Comparison of ENCODE assay signal across 8 cellular contexts in genomic region chr14:94036328-94037167, GRCh38. TPM values are rescaled to one million over a fixed set of nuclear protein-coding genes. Genes with fewer than 3 reads are reported as not detected.
DNase-seq lines count a peak whose midpoint lies in the region; ATAC-seq and TF ChIP-seq lines count a peak whose summit lies in the region.

No MANE protein-coding gene starts in this region.

- no peaks in the 10 kb centered on the region for H3K9me3 ChIP-seq in left lung

- DNase-seq in SIG-M5 treated with dmso at 0.1 percent for 504 hours (lab: John Stamatoyannopoulos, UW; ENCODE audit: unreplicated experiment) (peak; percentile 68), SIG-M5 (lab: John Stamatoyannopoulos, UW) (no peak), NCI-H1930 (lab: John Stamatoyannopoulos, UW) (peak; percentile 10 to 17), cerebellar cortex (ENCODE audit: low spot score) (peak; percentile 79), left lung (peak in 1 of 2 donors; percentile 60)
- peak; percentile 58 for DNase-seq in activated CD4-positive, alpha-beta T cell treated with anti-CD3 and anti-CD28 coated beads for 1 hour
- peak; percentile 55 to 67 (median 60) for DNase-seq in stimulated activated CD4-positive, alpha-beta T cell treated with anti-CD3 and anti-CD28 coated beads, TNF-alpha, amount 100 ng/mL, for 48 hours (ENCODE audit: low read depth in 3 of 3)

- peak; percentile 75 to 86 for TF ChIP-seq CTCF in left lung (IDR thresholded peaks at IDR 0.05)

- intact Hi-C loops in left lung (cut with DNase I), result no loop called here

- ATAC-seq in HG02763 (IDR thresholded peaks at IDR 0.05; ENCODE audit: unreplicated experiment) (peak; percentile 80), left lung (peak; percentile 96)

- no peak overlapping the region for H3K27ac ChIP-seq in left lung

- no peaks in the 10 kb centered on the region for H3K36me3 ChIP-seq in left lung

- peaks cover 0 to under 1% of the 10 kb centered on the region in 2 donors for H3K4me1 ChIP-seq in left lung

- H3K27me3 ChIP-seq in left lung, result no peaks in the 10 kb centered on the region

- no peak overlapping the region for H3K4me3 ChIP-seq in left lung

RNA-seq across cellular contexts. Expression of gene OTUB2, which starts 10.4 kb away (rescaled TPM):
- total RNA-seq in left lung, result 1 to 10 TPM; 1.2 to 1.5 TPM

RNA-seq across cellular contexts. Expression of gene CCDC197, which starts 39.4 kb away (rescaled TPM):
- not detected for total RNA-seq in left lung

RNA-seq across cellular contexts. Expression of gene DDX24, which starts 44.5 kb away (rescaled TPM):
- 100 to 1,000 TPM; 142 to 148 TPM for total RNA-seq in left lung

RNA-seq across cellular contexts. Expression of gene IFI27L1, which starts 44.6 kb away (rescaled TPM):
- total RNA-seq in left lung, result 10 to 100 TPM; 20.3 to 23.8 TPM
